In the genomic region with DNA sequence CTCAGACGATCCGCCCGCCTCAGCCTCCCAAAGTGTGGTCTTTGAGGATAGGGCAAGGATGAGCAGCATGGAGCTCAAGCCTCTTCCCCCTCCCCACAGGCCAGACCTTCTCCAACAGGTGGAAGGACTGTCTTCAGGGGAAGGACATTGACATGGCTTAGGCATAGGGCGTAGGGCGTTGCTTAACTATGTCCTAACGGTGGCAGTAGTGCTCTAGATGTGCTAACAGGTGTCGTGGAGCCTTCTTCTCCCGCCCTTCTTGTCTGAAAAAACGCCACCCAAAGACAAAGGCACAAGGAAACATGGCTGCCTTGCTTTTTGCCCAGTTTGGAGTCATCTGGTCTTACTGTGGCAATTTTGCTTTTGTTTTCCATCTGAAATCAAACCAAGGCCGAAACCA, we compare ENCODE assay signal across 8 cellular contexts.
A peak's percentile ranks its signal among the peaks of the same experiment; 100 is the strongest.
DNase-seq lines count a peak whose midpoint lies in the region; ATAC-seq and TF ChIP-seq lines count a peak whose summit lies in the region.

No MANE protein-coding gene starts in this region.

- CTCF ChIA-PET in A673 (lab: Charles Lee) = no interaction called here

- H3K9me3 ChIP-seq in A673 (ENCODE audit: low read depth, low read length, poor library complexity, severe bottlenecking) = no peaks in the 10 kb centered on the region

- no peak overlapping the region for H3K27ac ChIP-seq in A673 (ENCODE audit: low read depth, low read length, poor library complexity, severe bottlenecking)

- intact Hi-C loops in A673 (cut with micrococcal nuclease; ENCODE audit: unreplicated experiment) = no loop called here

- TF ChIP-seq CTCF in A673 (conservative IDR thresholded peaks at IDR 0.05; ENCODE audit: low read depth, low read length) (no peak), fibroblast of the aortic adventitia (IDR thresholded peaks at IDR 0.05; ENCODE audit: insufficient read depth, low read length) (peak; percentile 71)

- ATAC-seq in GM18909 (IDR thresholded peaks at IDR 0.05; ENCODE audit: poor library complexity, unreplicated experiment) = peak; percentile 79
- ATAC-seq in GM19452 (IDR thresholded peaks at IDR 0.05; ENCODE audit: unreplicated experiment) = no peak

- H3K4me3 ChIP-seq in A673 (ENCODE audit: low read depth, low read length, poor library complexity, severe bottlenecking) (no peak overlapping the region), fibroblast of the aortic adventitia (ENCODE audit: low read depth, low read length) (peak overlapping the region; percentile 55)

- POLR2A ChIA-PET in A673 (lab: Charles Lee; ENCODE audit: low non-redundant PET) = no interaction called here

- no TSS peak for BruUV-seq in A673 (replicated peaks; lab: Mats Ljungman, UMichigan)

- DNase-seq in A673 (ENCODE audit: low spot score) (peak; percentile 29), NCI-H69 (lab: John Stamatoyannopoulos, UW) (peak; percentile 48), fibroblast of the aortic adventitia (ENCODE audit: low read depth) (peak; percentile 96), ureter (ENCODE audit: low spot score) (peak; percentile 92), NCI-H82 (lab: John Stamatoyannopoulos, UW) (no peak), NCI-H1092 treated with DMSO at 0.1 percent for 48 hours (lab: John Stamatoyannopoulos, UW) (no peak)

- no peaks in the 10 kb centered on the region for H3K27me3 ChIP-seq in A673 (replicated peaks; ENCODE audit: insufficient read depth, low read depth, low read length, poor library complexity)

- no peaks in the 10 kb centered on the region for H3K4me1 ChIP-seq in A673 (ENCODE audit: insufficient read depth, low read length, poor library complexity, severe bottlenecking)

- H3K36me3 ChIP-seq in A673 (ENCODE audit: insufficient read depth, low read length, poor library complexity, severe bottlenecking) = no peaks in the 10 kb centered on the region

Comparison
In these comparisons a context has a peak if more than half of its experiments do, and no peak if none do; other contexts are left out.
1. DNase-seq: peak in A673 (single experiment), NCI-H69 (single experiment), fibroblast of the aortic adventitia (single experiment) and ureter (single experiment); none in NCI-H82 (single experiment) and NCI-H1092 treated with DMSO at 0.1 percent for 48 hours (single experiment).